10 cellular contexts compared by ENCODE assay signal in the genomic region with DNA sequence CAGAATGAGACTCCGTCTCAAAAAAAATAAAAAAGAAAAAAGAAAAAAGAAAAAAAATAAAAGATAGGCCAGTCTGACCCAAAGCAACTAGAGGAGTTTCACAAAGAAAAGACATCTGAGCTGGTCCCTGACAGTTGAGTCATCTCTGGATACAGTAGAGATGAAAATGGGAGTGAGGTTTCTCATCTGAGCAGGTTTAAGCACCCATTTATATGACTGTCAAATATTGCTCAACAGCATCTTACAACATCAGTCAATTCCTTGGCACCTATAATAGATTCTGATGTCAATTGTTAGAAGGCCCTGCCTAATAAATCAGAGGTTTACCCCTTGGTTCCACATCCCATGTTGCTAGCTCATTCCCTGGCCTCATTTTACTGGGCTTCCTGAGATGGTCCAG.
"Had no signal": no experiment of that assay in that cellular context is flagged by ENCODE, and none has a peak within 500 bp of the region (broad histone marks: within the 10 kb centered on the region; RNA-seq: fewer than 3 reads in every experiment).

No MANE protein-coding gene starts in this region.

- H3K9me3 ChIP-seq: HAP-1 had no signal

- FAIRE-seq: H1 had no signal

- H3K27ac ChIP-seq: GM23248 had no signal

- H3K4me3 ChIP-seq: GM23248, GM23338, HAP-1 had no signal

- ATAC-seq: GM23338, HCT116 had no signal

- H3K36me3 ChIP-seq: HAP-1 had no signal

- DNase-seq: GM23248, GOT3, H7, H9, HCEC 1CT, HFFc6 had no signal

- H3K4me1 ChIP-seq: HAP-1 had no signal
